In the genomic region with DNA sequence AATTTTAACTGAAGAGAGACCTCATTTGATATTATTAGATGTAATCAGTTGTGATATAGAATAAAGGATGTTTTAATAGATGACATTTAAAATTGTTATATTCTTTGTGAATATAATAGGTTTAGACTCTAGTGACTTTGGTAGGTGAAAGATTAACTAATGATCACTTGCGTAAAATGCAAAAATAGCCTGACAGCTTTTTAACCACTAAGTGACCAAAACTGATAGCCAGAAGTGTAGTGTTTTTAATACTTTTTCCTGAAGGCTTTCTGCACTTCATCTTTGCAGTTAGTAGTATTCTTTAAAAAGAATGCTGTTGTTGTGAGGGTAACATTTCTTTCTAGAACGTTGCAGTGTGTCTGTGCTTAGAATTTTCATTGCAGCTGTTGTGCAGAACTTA, we compare ENCODE assay signal across 15 cellular contexts. TPM values are rescaled to one million over a fixed set of nuclear protein-coding genes. Genes with fewer than 3 reads are reported as not detected.
A peak's percentile ranks its signal among the peaks of the same experiment; 100 is the strongest.
DNase-seq lines count a peak whose midpoint lies in the region; ATAC-seq and TF ChIP-seq lines count a peak whose summit lies in the region.
"Had no signal": no experiment of that assay in that cellular context is flagged by ENCODE, and none has a peak within 500 bp of the region (broad histone marks: within the 10 kb centered on the region; RNA-seq: fewer than 3 reads in every experiment).

No MANE protein-coding gene starts in this region.

- H3K27ac Mint-ChIP-seq in T-helper 2 cell treated with Interferon-gamma antibody and Interleukin-4, amounts not matched to agents 5 μg/mL and 100 μg/mL, for 36 hours = no peak overlapping the region
- H3K27ac Mint-ChIP-seq in nephron progenitor cell = no peak overlapping the region

- H3K36me3 Mint-ChIP-seq in T-helper 2 cell treated with Interferon-gamma antibody and Interleukin-4, amounts not matched to agents 5 μg/mL and 100 μg/mL, for 36 hours (ENCODE audit: low read depth) = peaks cover 43% of the 10 kb centered on the region
- H3K36me3 Mint-ChIP-seq in nephron progenitor cell (ENCODE audit: low read depth) = peaks cover 76% of the 10 kb centered on the region

- H3K79me2 ChIP-seq in MM.1S (ENCODE audit: low read length) = peaks cover 95% of the 10 kb centered on the region

- H3K4me2 ChIP-seq in MM.1S (ENCODE audit: low read depth, low read length) = peak overlapping the region; percentile 2; the same call in 1 of the 2 replicates

- H3K9ac ChIP-seq in MM.1S (ENCODE audit: low read length) = no peak overlapping the region
- H3K9ac ChIP-seq in endocrine pancreas (ENCODE audit: control insufficient read depth, insufficient read depth, low read length) = no peak overlapping the region

- TF ChIP-seq CTCF in MM.1S (IDR thresholded peaks at IDR 0.05; ENCODE audit: low read length) (no peak), nephron progenitor cell (IDR thresholded peaks at IDR 0.05) (no peak)

- peaks cover 12% of the 10 kb centered on the region for H3F3A ChIP-seq in MM.1S (ENCODE audit: insufficient read depth, low read length)

- peak overlapping the region; percentile 40 for H3K4me3 Mint-ChIP-seq in T-helper 2 cell treated with Interferon-gamma antibody and Interleukin-4, amounts not matched to agents 5 μg/mL and 100 μg/mL, for 36 hours
- peak overlapping the region; percentile 45 for H3K4me3 Mint-ChIP-seq in nephron progenitor cell

- H3K9me3 Mint-ChIP-seq in T-helper 2 cell treated with Interferon-gamma antibody and Interleukin-4, amounts not matched to agents 5 μg/mL and 100 μg/mL, for 36 hours = no peaks in the 10 kb centered on the region
- peaks cover 8% of the 10 kb centered on the region for H3K9me3 Mint-ChIP-seq in nephron progenitor cell

- H3K4me1 Mint-ChIP-seq in T-helper 2 cell treated with Interferon-gamma antibody and Interleukin-4, amounts not matched to agents 5 μg/mL and 100 μg/mL, for 36 hours (ENCODE audit: low read depth) = peaks cover 42% of the 10 kb centered on the region
- H3K4me1 Mint-ChIP-seq in nephron progenitor cell = peaks cover 32% of the 10 kb centered on the region

- H3K9me3 ChIP-seq in MM.1S (replicated peaks; ENCODE audit: insufficient read depth, low read length) (no peaks in the 10 kb centered on the region), endocrine pancreas (ENCODE audit: control insufficient read depth, low read length) (no peaks in the 10 kb centered on the region)
- H3K9me3 ChIP-seq: adrenal gland had no signal

- peaks cover 65% of the 10 kb centered on the region for H4K20me1 ChIP-seq in MM.1S (ENCODE audit: insufficient read depth, low read length)

- H3K27me3 ChIP-seq in MM.1S (replicated peaks; ENCODE audit: insufficient read depth, low read length) (no peaks in the 10 kb centered on the region), endocrine pancreas (ENCODE audit: control insufficient read depth, insufficient read depth, low read length) (no peaks in the 10 kb centered on the region)
- H3K27me3 ChIP-seq: adrenal gland had no signal

- ATAC-seq in GM19328 (IDR thresholded peaks at IDR 0.05; ENCODE audit: unreplicated experiment) = no peak
- ATAC-seq: activated CD8-positive, alpha-beta memory T cell treated with anti-CD3 and anti-CD28 coated beads, Interleukin-2, amount 10 ng/mL, durations not matched to agents 7 days and 5 days had no signal

- no peak overlapping the region for H3K27ac ChIP-seq in MM.1S (ENCODE audit: low read length)
- H3K27ac ChIP-seq: adrenal gland had no signal

- no peak overlapping the region for H3K4me3 ChIP-seq in MM.1S (ENCODE audit: low read length)
- peak overlapping the region; percentile 74 for H3K4me3 ChIP-seq in endocrine pancreas (ENCODE audit: control insufficient read depth, insufficient read depth, low read length)
- H3K4me3 ChIP-seq: adrenal gland had no signal

- H3K4me1 ChIP-seq in MM.1S (ENCODE audit: low read length) (peaks cover 19% of the 10 kb centered on the region; the same call in 1 of the 2 replicates), endocrine pancreas (ENCODE audit: control insufficient read depth, insufficient read depth, low read length) (peaks cover 26% of the 10 kb centered on the region)

- no peaks in the 10 kb centered on the region for H3K9me2 ChIP-seq in MM.1S (replicated peaks; ENCODE audit: insufficient read depth, low read length)

- H2AFZ ChIP-seq in MM.1S (ENCODE audit: low read length) = no peak overlapping the region

- no peaks in the 10 kb centered on the region for H3K27me3 Mint-ChIP-seq in T-helper 2 cell treated with Interferon-gamma antibody and Interleukin-4, amounts not matched to agents 5 μg/mL and 100 μg/mL, for 36 hours (ENCODE audit: low read depth)
- H3K27me3 Mint-ChIP-seq in nephron progenitor cell (ENCODE audit: low read depth, poor library complexity) = no peaks in the 10 kb centered on the region
- H3K27me3 Mint-ChIP-seq: activated CD8-positive, alpha-beta memory T cell treated with anti-CD3 and anti-CD28 coated beads, Interleukin-2, amount 10 ng/mL, durations not matched to agents 7 days and 5 days had no signal

- no peak for DNase-seq in T-helper 2 cell treated with Interferon-gamma antibody and Interleukin-4, amounts not matched to agents 5 μg/mL and 100 μg/mL, for 36 hours (ENCODE audit: low spot score)
- DNase-seq in T-helper 2 cell (no peak), MM.1S (no peak), nephron progenitor cell (no peak), ureter (ENCODE audit: low spot score) (no peak), mesenteric fat pad (ENCODE audit: low spot score) (no peak)
- DNase-seq: activated CD8-positive, alpha-beta memory T cell treated with anti-CD3 and anti-CD28 coated beads, Interleukin-2, amount 10 ng/mL, durations not matched to agents 7 days and 5 days; adrenal gland; cortex of kidney; islet precursor cell; NCI-H524 treated with DMSO at 0.1 percent for 48 hours; small intestine; trophoblast cell had no signal

- H3K36me3 ChIP-seq in MM.1S (replicated peaks; ENCODE audit: insufficient read depth, low read length) (peaks cover 11% of the 10 kb centered on the region), endocrine pancreas (ENCODE audit: control insufficient read depth, insufficient read depth, low read length) (no peaks in the 10 kb centered on the region)

RNA-seq across cellular contexts. Expression of gene CAPRIN1, which starts 5.1 kb away (rescaled TPM):
- total RNA-seq in ureter = 244 TPM
- total RNA-seq in mesenteric fat pad = 178 TPM

RNA-seq across cellular contexts. Expression of gene NAT10, which starts 48.8 kb away (rescaled TPM):
- 79.8 TPM for total RNA-seq in ureter
- 46.6 TPM for total RNA-seq in mesenteric fat pad
